2 cellular contexts compared by ENCODE assay signal in the genomic region with DNA sequence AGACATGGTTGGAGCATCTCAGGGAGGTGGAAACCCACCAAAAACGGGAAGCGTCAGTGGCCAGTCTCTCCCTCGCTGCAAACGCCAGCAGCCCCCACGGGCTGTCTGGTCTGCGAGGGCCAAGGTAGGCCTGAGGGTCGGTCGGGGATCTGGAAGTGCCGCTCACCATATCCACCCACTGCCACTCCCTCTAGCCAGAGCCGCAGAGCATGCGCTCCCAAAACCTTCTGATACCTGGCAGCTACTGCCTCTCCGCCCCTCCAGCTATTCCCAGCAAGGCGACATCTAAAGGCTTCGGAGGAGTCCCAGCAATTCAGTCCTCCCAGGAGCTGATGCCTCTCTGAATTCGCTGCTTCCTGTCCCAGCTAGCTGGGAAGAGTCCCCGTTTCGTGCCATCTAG.
TF ChIP-seq lines count a peak whose summit lies in the region.

No MANE protein-coding gene starts in this region.

TF ChIP-seq in GM23338, 12 proteins besides CTCF, POLR2A, EP300 and RAD21:
- TF ChIP-seq ZNF114 (CRISPR knock-in tag; IDR thresholded peaks at IDR 0.05) (no peak), EZH2 (IDR thresholded peaks at IDR 0.05; ENCODE audit: low read depth, unreplicated experiment) (no peak), EZH2phosphoT487 (IDR thresholded peaks at IDR 0.05; ENCODE audit: unreplicated experiment) (no peak), NANOG (IDR thresholded peaks at IDR 0.05; ENCODE audit: borderline replicate concordance) (no peak), STAT1 (IDR thresholded peaks at IDR 0.05; ENCODE audit: unreplicated experiment) (no peak)
TF ChIP-seq in GM23338: peak in this region for 0.

TF ChIP-seq in H1, 55 proteins besides CTCF, POLR2A, EP300 and RAD21:
- TF ChIP-seq JUND (IDR thresholded peaks at IDR 0.05; ENCODE audit: low read length) (no peak), TBP (IDR thresholded peaks at IDR 0.05; ENCODE audit: low read depth, low read length) (no peak), YY1 (IDR thresholded peaks at IDR 0.05; ENCODE audit: low read depth, low read length) (no peak), TCF12 (IDR thresholded peaks at IDR 0.05; ENCODE audit: low read depth, low read length) (no peak), NANOG (IDR thresholded peaks at IDR 0.05; ENCODE audit: insufficient read depth, low read depth, low read length, poor library complexity, severe bottlenecking) (no peak), CBX5 (IDR thresholded peaks at IDR 0.05; ENCODE audit: low read depth, low read length) (no peak), CBX8 (IDR thresholded peaks at IDR 0.05; ENCODE audit: borderline replicate concordance, low read depth, low read length) (no peak), CHD1 (IDR thresholded peaks at IDR 0.05; ENCODE audit: low read depth, low read length) (no peak), BCL11A (IDR thresholded peaks at IDR 0.05; ENCODE audit: low read depth in 2 of 2, low read length in 2 of 2) (no peak), SUZ12 (IDR thresholded peaks at IDR 0.05; ENCODE audit: low read length) (no peak), SRF (IDR thresholded peaks at IDR 0.05; ENCODE audit: low read depth, low read length) (no peak), TAF7 (optimal IDR thresholded peaks at IDR 0.05; ENCODE audit: borderline replicate concordance, low read depth, low read length) (no peak)
